ENCODE assay signal across 11 cellular contexts in the genomic region with DNA sequence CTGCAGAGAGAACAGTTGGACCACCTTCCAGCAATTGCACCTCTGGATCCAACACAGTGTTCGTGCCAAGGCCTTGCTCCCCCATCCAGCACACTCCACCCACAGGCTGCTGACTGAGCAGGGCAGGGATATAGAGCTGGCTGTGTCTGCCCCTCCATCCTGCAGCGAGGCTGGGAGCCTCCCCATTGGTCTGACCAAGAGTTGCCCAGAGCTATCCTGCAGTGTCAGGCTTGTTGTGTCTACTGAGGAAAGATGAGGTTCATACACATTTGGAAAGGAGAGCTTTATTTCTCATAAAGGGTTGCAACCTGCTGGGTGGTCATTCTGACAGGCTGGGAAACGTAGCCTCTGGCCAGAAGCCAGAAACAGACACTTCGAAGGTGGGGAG. TPM values are rescaled to one million over a fixed set of nuclear protein-coding genes. Genes with fewer than 3 reads are reported as not detected.
DNase-seq lines count a peak whose midpoint lies in the region; ATAC-seq and TF ChIP-seq lines count a peak whose summit lies in the region.
"Had no signal": no experiment of that assay in that cellular context is flagged by ENCODE, and none has a peak within 500 bp of the region (broad histone marks: within the 10 kb centered on the region; RNA-seq: fewer than 3 reads in every experiment).

No MANE protein-coding gene starts in this region.

- no peak for ATAC-seq in CD4-positive, CD25-positive, alpha-beta regulatory T cell (ENCODE audit: low read depth in 2 of 2)
- ATAC-seq in HCT116: peak; percentile 41
- no peak for ATAC-seq in naive thymus-derived CD8-positive, alpha-beta T cell
- no peak for ATAC-seq in GM21381 (IDR thresholded peaks at IDR 0.05; ENCODE audit: unreplicated experiment)

- RAD21 ChIA-PET in HCT116 (lab: Charles Lee; ENCODE audit: low non-redundant PET in 1 of 2, low total read pairs in 2 of 2, uncharacterized antibody in 2 of 2, unreplicated experiment in 2 of 2): interaction anchor here in 1 of 2 experiments (1.4 kb wide), 1 partner anchor 16 kb away, joined by 3 read pairs; no protein-coding TSS in a partner anchor

- peaks cover 46% of the 10 kb centered on the region for H3K4me1 ChIP-seq in CD4-positive, CD25-positive, alpha-beta regulatory T cell (ENCODE audit: control insufficient read depth, insufficient read depth, low read length, poor library complexity, severe bottlenecking)
- H3K4me1 ChIP-seq in HCT116 (ENCODE audit: control insufficient read depth in 1 of 2, insufficient read depth in 2 of 2, low read length in 2 of 2): peaks cover 81 to 97% of the 10 kb centered on the region in 2 experiments
- H3K4me1 ChIP-seq in HAP-1: no peaks in the 10 kb centered on the region

- H3K36me3 ChIP-seq in CD4-positive, CD25-positive, alpha-beta regulatory T cell (ENCODE audit: control insufficient read depth, insufficient read depth, low read length): no peaks in the 10 kb centered on the region
- H3K36me3 ChIP-seq in HCT116 (ENCODE audit: control insufficient read depth in 1 of 2, insufficient read depth in 2 of 2, low read length in 2 of 2): no peaks in the 10 kb centered on the region
- H3K36me3 ChIP-seq in HAP-1 (replicated peaks): no peaks in the 10 kb centered on the region

- no peaks in the 10 kb centered on the region for H3K9me3 Mint-ChIP-seq in CD4-positive, CD25-positive, alpha-beta regulatory T cell
- H3K9me3 Mint-ChIP-seq in naive thymus-derived CD8-positive, alpha-beta T cell: peaks cover 0 to 2% (median 0%) of the 10 kb centered on the region in 9 donors

- POLR2A ChIA-PET in HCT116 (lab: Charles Lee): interaction anchor here (1.1 kb wide), 1 partner anchor 9 kb away, joined by 4 read pairs; no protein-coding TSS in a partner anchor
- POLR2A ChIA-PET in naive thymus-derived CD8-positive, alpha-beta T cell (lab: Charles Lee): interaction anchor here (0.6 to 1.3 kb wide), 3 partner anchors 9 to 27 kb away, joined by 3 read pairs; a partner anchor contains a TSS

- peak overlapping the region; percentile 69 to 89 (median 88) for H3K27ac Mint-ChIP-seq in CD4-positive, CD25-positive, alpha-beta regulatory T cell
- H3K27ac Mint-ChIP-seq in naive thymus-derived CD8-positive, alpha-beta T cell: peak overlapping the region in 7 of 10 donors; percentile 46 to 90 (median 82)

- H3K4me3 Mint-ChIP-seq in CD4-positive, CD25-positive, alpha-beta regulatory T cell: peak overlapping the region in 2 of 4 donors; percentile 2 to 8
- peak overlapping the region in 4 of 10 donors; percentile 13 to 49 (median 36) for H3K4me3 Mint-ChIP-seq in naive thymus-derived CD8-positive, alpha-beta T cell

- no peak for TF ChIP-seq RAD21 in HCT116 (IDR thresholded peaks at IDR 0.05; ENCODE audit: low read depth)

- H2AFZ ChIP-seq in HCT116 (ENCODE audit: low read depth, low read length, poor library complexity, severe bottlenecking): no peak overlapping the region

- CTCF ChIA-PET in HCT116 (lab: Charles Lee): interaction anchor here (1.8 kb wide), 1 partner anchor 17 kb away, joined by 9 read pairs; no protein-coding TSS in a partner anchor

- H3K27me3 Mint-ChIP-seq in CD4-positive, CD25-positive, alpha-beta regulatory T cell: no peaks in the 10 kb centered on the region
- H3K27me3 Mint-ChIP-seq in naive thymus-derived CD8-positive, alpha-beta T cell: no peaks in the 10 kb centered on the region

- intact Hi-C loops in HCT116 (cut with micrococcal nuclease): no loop called here

- no peaks in the 10 kb centered on the region for H3K79me2 ChIP-seq in HCT116 (ENCODE audit: insufficient read depth, low read length)

- H3K27ac ChIP-seq in CD4-positive, CD25-positive, alpha-beta regulatory T cell (ENCODE audit: insufficient read depth, low read length, poor library complexity, severe bottlenecking): peak overlapping the region; percentile 17
- peak overlapping the region; percentile 90 for H3K27ac ChIP-seq in HCT116 (ENCODE audit: low read depth, low read length)

- no peaks in the 10 kb centered on the region for H3K9me2 ChIP-seq in HCT116 (ENCODE audit: insufficient read depth)

- H3K4me3 ChIP-seq in CD4-positive, CD25-positive, alpha-beta regulatory T cell (ENCODE audit: low read depth, low read length): no peak overlapping the region
- H3K4me3 ChIP-seq in HCT116 (replicated peaks in 1 of 2; ENCODE audit: low read depth in 1 of 2, low read length in 2 of 2): no peak overlapping the region
- no peak overlapping the region for H3K4me3 ChIP-seq in HAP-1
- H3K4me3 ChIP-seq: lung had no signal

- H3K4me1 Mint-ChIP-seq in CD4-positive, CD25-positive, alpha-beta regulatory T cell: peaks cover 17 to 49% (median 39%) of the 10 kb centered on the region in 4 donors
- peaks cover 42 to 70% (median 51%) of the 10 kb centered on the region in 4 donors for H3K4me1 Mint-ChIP-seq in naive thymus-derived CD8-positive, alpha-beta T cell

- H3K36me3 Mint-ChIP-seq in CD4-positive, CD25-positive, alpha-beta regulatory T cell: no peaks in the 10 kb centered on the region
- no peaks in the 10 kb centered on the region for H3K36me3 Mint-ChIP-seq in naive thymus-derived CD8-positive, alpha-beta T cell

- no TSS peak for BruUV-seq in HCT116 (replicated peaks; lab: Mats Ljungman, UMichigan)

- in situ Hi-C loops in G401 (cut with HindIII; ENCODE audit: low sequenced_read_pairs): no loop called here
- in situ Hi-C loops in HAP-1 (cut with MboI; ENCODE audit: low sequenced_read_pairs): no loop called here

- no peaks in the 10 kb centered on the region for H4K20me1 ChIP-seq in HCT116 (ENCODE audit: insufficient read depth)

- no peaks in the 10 kb centered on the region for H3K27me3 ChIP-seq in CD4-positive, CD25-positive, alpha-beta regulatory T cell (ENCODE audit: control insufficient read depth, insufficient read depth, low read length)
- H3K27me3 ChIP-seq in HCT116 (ENCODE audit: insufficient read depth, low read length) (no peaks in the 10 kb centered on the region), HAP-1 (ENCODE audit: low read depth) (no peaks in the 10 kb centered on the region)

- DNase-seq in CD4-positive, CD25-positive, alpha-beta regulatory T cell: no peak
- DNase-seq in HCT116 (ENCODE audit: low read depth, low spot score) (no peak), amniotic epithelial cell (ENCODE audit: low read depth) (peak; percentile 32), mucosa of gallbladder (ENCODE audit: low spot score) (no peak), G401 (ENCODE audit: low spot score) (no peak), HAP-1 (ENCODE audit: low spot score in 2 of 2) (no peak)
- DNase-seq in naive thymus-derived CD8-positive, alpha-beta T cell: peak in 1 of 10 donors; percentile 24
- DNase-seq: central memory CD4-positive, alpha-beta T cell had no signal

- TF ChIP-seq CTCF in HCT116 (IDR thresholded peaks at IDR 0.05 in 2 of 3, conservative IDR thresholded peaks at IDR 0.05 in 1 of 3; ENCODE audit: borderline replicate concordance in 1 of 3, insufficient read depth in 1 of 3, low read depth in 2 of 3, low read length in 2 of 3): no peak

- H3K4me2 ChIP-seq in HCT116 (ENCODE audit: low read length): peak overlapping the region; percentile 66

- H3K9ac ChIP-seq in HCT116 (ENCODE audit: low read length): peak overlapping the region; percentile 52

- TF ChIP-seq POLR2A in HCT116 (IDR thresholded peaks at IDR 0.05; ENCODE audit: borderline replicate concordance, extremely low read depth, insufficient read depth, insufficient read length): no peak

- H3K9me3 ChIP-seq in CD4-positive, CD25-positive, alpha-beta regulatory T cell (ENCODE audit: control insufficient read depth in 2 of 2, low read length in 2 of 2): no peaks in the 10 kb centered on the region
- H3K9me3 ChIP-seq in HCT116 (ENCODE audit: control insufficient read depth in 1 of 2, insufficient read depth in 1 of 2, low read depth in 1 of 2, low read length in 2 of 2) (no peaks in the 10 kb centered on the region), HAP-1 (no peaks in the 10 kb centered on the region)

TF ChIP-seq in HCT116, 20 proteins besides CTCF, POLR2A, EP300 and RAD21 (continues in another document):
- TF ChIP-seq FOSL1 (IDR thresholded peaks at IDR 0.05; ENCODE audit: low read depth): no peak
- TF ChIP-seq YY1 (IDR thresholded peaks at IDR 0.05; ENCODE audit: extremely low read depth, insufficient replicate concordance, low read depth, low read length): no peak
- no peak for TF ChIP-seq CEBPB (IDR thresholded peaks at IDR 0.05; ENCODE audit: low read depth)
- TF ChIP-seq EZH2phosphoT487 (IDR thresholded peaks at IDR 0.05; ENCODE audit: borderline replicate concordance): no peak
- TF ChIP-seq ZFX (IDR thresholded peaks at IDR 0.05): no peak
- no peak for TF ChIP-seq JUND (IDR thresholded peaks at IDR 0.05)
- TF ChIP-seq, protein P1, sequence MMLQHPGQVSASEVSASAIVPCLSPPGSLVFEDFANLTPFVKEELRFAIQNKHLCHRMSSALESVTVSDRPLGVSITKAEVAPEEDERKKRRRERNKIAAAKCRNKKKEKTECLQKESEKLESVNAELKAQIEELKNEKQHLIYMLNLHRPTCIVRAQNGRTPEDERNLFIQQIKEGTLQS (IDR thresholded peaks at IDR 0.05): no peak
- no peak for TF ChIP-seq SIN3A (IDR thresholded peaks at IDR 0.05; ENCODE audit: low read depth)
- no peak for TF ChIP-seq EZH2 (IDR thresholded peaks at IDR 0.05)
- TF ChIP-seq SP1 (IDR thresholded peaks at IDR 0.05; ENCODE audit: low read depth): no peak
- no peak for TF ChIP-seq ZNF274 (IDR thresholded peaks at IDR 0.05; ENCODE audit: low read depth, low read length)
- TF ChIP-seq CBX3 (IDR thresholded peaks at IDR 0.05; ENCODE audit: low read depth): no peak
- TF ChIP-seq POLR2AphosphoS5 (IDR thresholded peaks at IDR 0.05; ENCODE audit: low read depth, low read length): no peak
- TF ChIP-seq SRF (IDR thresholded peaks at IDR 0.05; ENCODE audit: low read depth): no peak
- TF ChIP-seq, protein P2, sequence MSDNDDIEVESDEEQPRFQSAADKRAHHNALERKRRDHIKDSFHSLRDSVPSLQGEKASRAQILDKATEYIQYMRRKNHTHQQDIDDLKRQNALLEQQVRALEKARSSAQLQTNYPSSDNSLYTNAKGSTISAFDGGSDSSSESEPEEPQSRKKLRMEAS (IDR thresholded peaks at IDR 0.05): no peak

RNA-seq across cellular contexts. Expression of a gene that starts 27.1 kb away (rescaled TPM):
- total RNA-seq in CD4-positive, CD25-positive, alpha-beta regulatory T cell: 32.4 TPM
- 100 to 1,000 TPM; 130 to 187 (median 154) TPM for polyA plus RNA-seq in CD4-positive, CD25-positive, alpha-beta regulatory T cell
- 6.4 TPM for total RNA-seq in HCT116 (2021; ENCODE audit: unreplicated experiment)
- 10.7 and 11.9 TPM in 2 replicates for polyA plus RNA-seq in HCT116 (2012)
- 10 to 100 TPM; 14.7 to 16.8 TPM for total RNA-seq in naive thymus-derived CD8-positive, alpha-beta T cell
- polyA plus RNA-seq in naive thymus-derived CD8-positive, alpha-beta T cell: 100 to 1,000 TPM in 1 of 3 donors, 10 to 100 TPM in 2; 58.3 to 435 (median 84.3) TPM
- total RNA-seq in mucosa of gallbladder: 7.3 TPM
- not detected in 2 replicates for total RNA-seq in G401 (2014; rRNA removed; shearing (Covaris generic))
- total RNA-seq: fibroblast of villous mesenchyme had no signal
